In the genomic region with DNA sequence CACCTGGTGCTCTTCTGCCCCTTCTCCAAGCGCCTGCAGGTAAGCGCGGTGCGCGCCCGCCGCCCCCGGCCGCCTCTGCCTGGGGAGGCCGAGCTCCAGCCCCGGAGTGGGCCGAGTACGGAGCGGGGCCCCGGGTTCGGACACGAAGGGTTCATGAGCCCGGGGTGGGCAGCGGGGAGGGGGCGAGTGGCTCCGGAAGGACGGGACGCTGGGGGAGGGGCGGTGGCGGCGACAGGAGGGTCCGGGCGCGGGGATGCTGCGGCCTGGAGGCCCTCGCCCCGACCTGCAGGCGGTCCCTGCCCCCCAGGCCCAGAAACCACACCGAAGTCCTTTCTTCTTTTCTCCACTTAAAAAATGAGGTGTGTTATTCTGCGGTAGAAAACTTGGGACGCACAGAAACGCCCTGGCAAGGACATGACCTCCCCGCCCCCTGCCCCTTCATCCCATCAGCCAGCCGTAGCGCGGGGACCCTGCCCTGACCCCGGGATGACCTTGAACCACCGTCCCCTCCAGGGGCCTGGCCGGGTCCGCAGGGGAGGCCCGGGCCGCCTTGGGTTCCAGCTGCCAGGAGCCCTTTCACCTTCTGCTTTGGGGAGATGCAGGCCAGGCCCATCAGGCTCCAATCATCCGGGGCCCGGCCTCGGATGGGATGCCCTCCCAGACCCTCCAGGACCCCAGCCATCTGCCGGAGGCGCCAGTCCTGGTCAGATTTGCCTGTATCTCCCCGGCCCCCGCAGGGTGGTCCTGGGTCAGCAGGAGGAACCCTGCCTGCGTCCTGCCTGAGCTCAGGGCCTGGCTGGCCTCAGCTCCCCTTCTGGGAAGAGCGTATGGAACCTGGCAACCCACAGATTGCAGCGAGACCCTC, we compare ENCODE assay signal across 10 cellular contexts. TPM values are rescaled to one million over a fixed set of nuclear protein-coding genes. Genes with fewer than 3 reads are reported as not detected.
DNase-seq lines count a peak whose midpoint lies in the region; ATAC-seq, FAIRE-seq and TF ChIP-seq lines count a peak whose summit lies in the region.
"Had no signal": no experiment of that assay in that cellular context is flagged by ENCODE, and none has a peak within 500 bp of the region (broad histone marks: within the 10 kb centered on the region; RNA-seq: fewer than 3 reads in every experiment).

No MANE protein-coding gene starts in this region.

- H2AK5ac ChIP-seq in H1 (ENCODE audit: low read depth, low read length): peak overlapping the region; percentile 53; the same call in 1 of the 2 replicates

- peak overlapping the region; percentile 56 to 94 (median 76) for H3K4me3 ChIP-seq in H1 (ENCODE audit: extremely low read depth in 1 of 4, insufficient read depth in 2 of 4, low read depth in 3 of 4, low read length in 4 of 4)

- no peak overlapping the region for H2BK120ac ChIP-seq in H1 (replicated peaks; ENCODE audit: low read depth, low read length)

- H3K18ac ChIP-seq in H1 (ENCODE audit: extremely low read depth, low read length): peak overlapping the region; percentile 19; the same call in 1 of the 2 replicates

- peak overlapping the region; percentile 20 to 84 (median 54) for H3K9ac ChIP-seq in H1 (replicated peaks in 1 of 4; ENCODE audit: extremely low read depth in 1 of 4, low read depth in 3 of 4, low read length in 3 of 4)

- peaks cover 18% of the 10 kb centered on the region for H3K4me1 Mint-ChIP-seq in stimulated activated naive CD8-positive, alpha-beta T cell treated with anti-CD3 and anti-CD28 coated beads, Interleukin-15, amount 100 ng/mL, for 72 hours
- peaks cover 29% of the 10 kb centered on the region for H3K4me1 Mint-ChIP-seq in nephron progenitor cell
- peaks cover 6 to 7% of the 10 kb centered on the region in 2 donors for H3K4me1 Mint-ChIP-seq in natural killer cell

- no peak overlapping the region for H4K91ac ChIP-seq in H1 (replicated peaks; ENCODE audit: insufficient read length, low read length)

- intact Hi-C loops in natural killer cell (cut with micrococcal nuclease): no loop called here

- peaks cover 21% of the 10 kb centered on the region for H3K79me1 ChIP-seq in H1 (ENCODE audit: low read depth, low read length)

- peaks cover 0 to 4% (median 3%) of the 10 kb centered on the region in 4 experiments; a peak in 4 of 7 replicates for H3K27me3 ChIP-seq in H1 (replicated peaks in 1 of 4; ENCODE audit: control insufficient read depth in 3 of 4, extremely low read depth in 1 of 4, insufficient read depth in 3 of 4, low read length in 3 of 4)

- H4K20me1 ChIP-seq in H1 (replicated peaks in 1 of 2; ENCODE audit: control insufficient read depth in 1 of 2, insufficient read depth in 2 of 2, low read length in 2 of 2): peaks cover 13% of the 10 kb centered on the region in 2 experiments

- H3K9me3 Mint-ChIP-seq in stimulated activated naive CD8-positive, alpha-beta T cell treated with anti-CD3 and anti-CD28 coated beads, Interleukin-15, amount 100 ng/mL, for 72 hours: no peaks in the 10 kb centered on the region
- H3K9me3 Mint-ChIP-seq in nephron progenitor cell: no peaks in the 10 kb centered on the region
- H3K9me3 Mint-ChIP-seq in natural killer cell: no peaks in the 10 kb centered on the region
- H3K9me3 Mint-ChIP-seq: activated naive CD4-positive, alpha-beta T cell treated with anti-CD3 and anti-CD28 coated beads for 36 hours had no signal

- no peak for TF ChIP-seq POLR2A in H1 (IDR thresholded peaks at IDR 0.05; ENCODE audit: control extremely low read depth in 1 of 2, low read depth in 2 of 2, low read length in 2 of 2)

- no peak for TF ChIP-seq EP300 in H1 (IDR thresholded peaks at IDR 0.05; ENCODE audit: borderline replicate concordance in 1 of 2, low read depth in 2 of 2, low read length in 2 of 2)

- CTCF ChIA-PET in H1 (lab: Charles Lee; ENCODE audit: partially characterized antibody): interaction anchor here (1.4 to 9.2 kb wide), 4 partner anchors 9 to 18 kb away, joined by 3 to 62 read pairs (median 6); no protein-coding TSS in a partner anchor

- no peak overlapping the region for H2BK12ac ChIP-seq in H1 (ENCODE audit: low read depth, low read length)

- H3K27ac ChIP-seq in H1 (ENCODE audit: low read depth, low read length): no peak overlapping the region; the same call in 1 of the 2 replicates

- no peak overlapping the region for H3K4ac ChIP-seq in H1 (replicated peaks; ENCODE audit: insufficient read length, low read depth, low read length)

- TF ChIP-seq CTCF in H1 (IDR thresholded peaks at IDR 0.05; ENCODE audit: control extremely low read depth in 1 of 3, insufficient read depth in 1 of 3, low read depth in 1 of 3, low read length in 3 of 3) (no peak), nephron progenitor cell (IDR thresholded peaks at IDR 0.05) (no peak), natural killer cell (IDR thresholded peaks at IDR 0.05) (no peak)

- H2BK15ac ChIP-seq in H1 (ENCODE audit: low read length): no peak overlapping the region

- TF ChIP-seq RAD21 in H1 (IDR thresholded peaks at IDR 0.05 in 1 of 2, conservative IDR thresholded peaks at IDR 0.05 in 1 of 2; ENCODE audit: low read depth in 2 of 2, low read length in 2 of 2): no peak

- no peak for DNase-seq in stimulated activated naive CD8-positive, alpha-beta T cell treated with anti-CD3 and anti-CD28 coated beads, Interleukin-15, amount 100 ng/mL, for 72 hours
- DNase-seq in stimulated activated naive CD8-positive, alpha-beta T cell treated with anti-CD3 and anti-CD28 coated beads, Interleukin-15, Interleukin-2, amounts not matched to agents 100 U/mL and 50 U/mL, for 24 hours: no peak
- DNase-seq in H1 (ENCODE audit: low read depth in 1 of 2, low spot score in 2 of 2) (no peak), nephron progenitor cell (peak; percentile 64), natural killer cell (no peak), NCI-H2081 (lab: John Stamatoyannopoulos, UW) (no peak), GOT3 (lab: John Stamatoyannopoulos, UW) (no peak), NCI-H524 (lab: John Stamatoyannopoulos, UW) (no peak)
- DNase-seq: activated naive CD4-positive, alpha-beta T cell treated with anti-CD3 and anti-CD28 coated beads for 36 hours had no signal

- H3K36me3 ChIP-seq in H1 (ENCODE audit: control insufficient read depth in 2 of 4, insufficient read depth in 4 of 4, low read length in 3 of 4): no peaks in the 10 kb centered on the region

- no peak overlapping the region for H3K14ac ChIP-seq in H1 (ENCODE audit: insufficient read length)

- WGBS in H1 (ENCODE audit: extremely low coverage in 1 of 2, insufficient coverage in 1 of 2, insufficient read length in 1 of 2, insufficient replicate concordance in 2 of 2, low coverage in 1 of 2, low lambda C conversion rate in 2 of 2, missing lambda C conversion rate in 1 of 2), 2 experiments: 22% methylated on average over 28 of the region's 57 CpGs; no CpG with 5 or more reads in 1 of the 2 experiments

- no peak overlapping the region for H2BK5ac ChIP-seq in H1 (ENCODE audit: low read depth, low read length)

- H2AFZ ChIP-seq in H1 (ENCODE audit: low read length): no peak overlapping the region

- H3K27ac Mint-ChIP-seq in stimulated activated naive CD8-positive, alpha-beta T cell treated with anti-CD3 and anti-CD28 coated beads, Interleukin-15, amount 100 ng/mL, for 72 hours: no peak overlapping the region
- no peak overlapping the region for H3K27ac Mint-ChIP-seq in nephron progenitor cell
- H3K27ac Mint-ChIP-seq in natural killer cell: no peak overlapping the region
- H3K27ac Mint-ChIP-seq: activated naive CD4-positive, alpha-beta T cell treated with anti-CD3 and anti-CD28 coated beads for 36 hours had no signal

- no peak overlapping the region for H3K23ac ChIP-seq in H1 (ENCODE audit: insufficient read length)

- H4K5ac ChIP-seq in H1 (ENCODE audit: insufficient read length, low read depth, low read length): no peak overlapping the region

- POLR2A ChIA-PET in H1 (lab: Charles Lee; ENCODE audit: partially characterized antibody): interaction anchor here (1.2 to 11.2 kb wide), 3 partner anchors 9 to 19 kb away, joined by 3 to 223 read pairs (median 46); no protein-coding TSS in a partner anchor

- no peak overlapping the region for H3K56ac ChIP-seq in H1 (replicated peaks; ENCODE audit: insufficient read length, low read depth, low read length)

- peak overlapping the region; percentile 80 to 90 for H3K4me2 ChIP-seq in H1 (ENCODE audit: insufficient read depth in 1 of 2, low read depth in 2 of 2, low read length in 2 of 2)

- peaks cover 0 to 11% of the 10 kb centered on the region in 2 experiments; a peak in 1 of 4 replicates for H3K79me2 ChIP-seq in H1 (ENCODE audit: control insufficient read depth in 1 of 2, insufficient read depth in 2 of 2, low read length in 2 of 2)

- H3K9me3 ChIP-seq in H1 (ENCODE audit: insufficient read depth in 2 of 2, low read depth in 1 of 2, low read length in 1 of 2): no peaks in the 10 kb centered on the region

- peaks cover 71% of the 10 kb centered on the region for H3K27me3 Mint-ChIP-seq in stimulated activated naive CD8-positive, alpha-beta T cell treated with anti-CD3 and anti-CD28 coated beads, Interleukin-15, amount 100 ng/mL, for 72 hours
- H3K27me3 Mint-ChIP-seq in nephron progenitor cell (ENCODE audit: low read depth, poor library complexity) (peaks cover 17% of the 10 kb centered on the region), natural killer cell (ENCODE audit: low read depth in 2 of 2) (peaks cover 24 to 35% of the 10 kb centered on the region in 2 donors)

- H3K36me3 Mint-ChIP-seq in nephron progenitor cell (ENCODE audit: low read depth): no peaks in the 10 kb centered on the region
- no peaks in the 10 kb centered on the region for H3K36me3 Mint-ChIP-seq in natural killer cell

- H3K4me3 Mint-ChIP-seq in stimulated activated naive CD8-positive, alpha-beta T cell treated with anti-CD3 and anti-CD28 coated beads, Interleukin-15, amount 100 ng/mL, for 72 hours: peak overlapping the region in 1 of 2 donors; percentile 57
- H3K4me3 Mint-ChIP-seq in nephron progenitor cell (peak overlapping the region; percentile 81), natural killer cell (no peak overlapping the region)
- H3K4me3 Mint-ChIP-seq: activated naive CD4-positive, alpha-beta T cell treated with anti-CD3 and anti-CD28 coated beads for 36 hours had no signal

- H3K4me1 ChIP-seq in H1 (replicated peaks in 1 of 4; ENCODE audit: control insufficient read depth in 3 of 4, insufficient read depth in 4 of 4, low read length in 3 of 4): peaks cover 0 to 12% (median 6%) of the 10 kb centered on the region in 4 experiments; a peak in 5 of 7 replicates

- ATAC-seq in stimulated activated naive CD8-positive, alpha-beta T cell treated with anti-CD3 and anti-CD28 coated beads, Interleukin-15, amount 100 ng/mL, for 72 hours: peak; percentile 11
- no peak for ATAC-seq in stimulated activated naive CD8-positive, alpha-beta T cell treated with anti-CD3 and anti-CD28 coated beads, Interleukin-15, Interleukin-2, amounts not matched to agents 100 U/mL and 50 U/mL, for 24 hours
- no peak for ATAC-seq in natural killer cell

- no peak for FAIRE-seq in H1 (lab: Jason Lieb, UNC)

- no peak overlapping the region for H2BK20ac ChIP-seq in H1 (ENCODE audit: low read length)

- peaks cover 3% of the 10 kb centered on the region; the same call in 1 of the 2 replicates for H3K23me2 ChIP-seq in H1 (ENCODE audit: low read depth, low read length)

- no peak overlapping the region for H4K8ac ChIP-seq in H1 (ENCODE audit: extremely low read depth, insufficient read depth, low read length)

RNA-seq across cellular contexts. Expression of a gene that starts 0.6 kb away (rescaled TPM):
- 32.3 and 35.3 TPM in 2 replicates for total RNA-seq in H1 (2021; fragmentation: NEBNext Ultra II Directional; extraction: Animal tissue kit (Norgen Biotek cat#: 25700))
- polyA plus RNA-seq in H1 (2011; rRNA removed): 64.8 and 78.8 TPM in 2 replicates
- 58.4 TPM for polyA plus RNA-seq in H1 (2011; cell fraction: cytosol; rRNA removed)
- 75.1 TPM for polyA plus RNA-seq in H1 (2011; cell fraction: nucleus; rRNA removed)
- polyA plus RNA-seq in H1 (2012, experiment 1 of 2): 19.5 to 34.6 TPM (median 30.7 TPM) in 4 replicates
- polyA plus RNA-seq in H1 (2012, experiment 2 of 2): 28.6 TPM
- 28.2 TPM for polyA plus RNA-seq in H1 (2013, experiment 1 of 2)
- 28.5 TPM for polyA plus RNA-seq in H1 (2013, experiment 2 of 2)
- polyA minus RNA-seq in H1 (2011; rRNA and poly(A)+ RNA removed): 13.3 and 14.7 TPM in 2 replicates
- 22.6 TPM for polyA minus RNA-seq in H1 (2011; cell fraction: cytosol; rRNA and poly(A)+ RNA removed)
- 19.6 TPM for polyA minus RNA-seq in H1 (2011; cell fraction: nucleus; rRNA and poly(A)+ RNA removed)
- total RNA-seq in natural killer cell: under 1 TPM in 2 of 3 donors, not detected in 1; 0.31 to 0.39 TPM

RNA-seq across cellular contexts. Expression of a gene that starts 25.7 kb away (rescaled TPM):
- 30.5 and 31.6 TPM in 2 replicates for total RNA-seq in H1 (2021; fragmentation: NEBNext Ultra II Directional; extraction: Animal tissue kit (Norgen Biotek cat#: 25700))
- polyA plus RNA-seq in H1 (2011; rRNA removed): 37.6 and 52.1 TPM in 2 replicates
- 36.0 TPM for polyA plus RNA-seq in H1 (2011; cell fraction: cytosol; rRNA removed)
- polyA plus RNA-seq in H1 (2011; cell fraction: nucleus; rRNA removed): 44.9 TPM
- 16.4 to 27.5 TPM (median 25.2 TPM) in 4 replicates for polyA plus RNA-seq in H1 (2012, experiment 1 of 2)
- polyA plus RNA-seq in H1 (2012, experiment 2 of 2): 26.0 TPM
- 32.4 TPM for polyA plus RNA-seq in H1 (2013, experiment 1 of 2)
- 37.1 TPM for polyA plus RNA-seq in H1 (2013, experiment 2 of 2)
- 9.3 and 15.5 TPM in 2 replicates for polyA minus RNA-seq in H1 (2011; rRNA and poly(A)+ RNA removed)
- 19.5 TPM for polyA minus RNA-seq in H1 (2011; cell fraction: cytosol; rRNA and poly(A)+ RNA removed)
- 12.9 TPM for polyA minus RNA-seq in H1 (2011; cell fraction: nucleus; rRNA and poly(A)+ RNA removed)
- 10 to 100 TPM; 10.3 to 19.4 (median 12.0) TPM for total RNA-seq in natural killer cell

RNA-seq across cellular contexts. Expression of a gene that starts 29.8 kb away (rescaled TPM):
- 2.8 and 4.8 TPM in 2 replicates for total RNA-seq in H1 (2021; fragmentation: NEBNext Ultra II Directional; extraction: Animal tissue kit (Norgen Biotek cat#: 25700))
- 2.6 and 3.5 TPM in 2 replicates for polyA plus RNA-seq in H1 (2011; rRNA removed)
- polyA plus RNA-seq in H1 (2011; cell fraction: cytosol; rRNA removed): 3.5 TPM
- polyA plus RNA-seq in H1 (2011; cell fraction: nucleus; rRNA removed): 3.0 TPM
- polyA plus RNA-seq in H1 (2012, experiment 1 of 2): 1.1 to 2.7 TPM (median 2.4 TPM) in 4 replicates
- 2.3 TPM for polyA plus RNA-seq in H1 (2012, experiment 2 of 2)
- polyA plus RNA-seq in H1 (2013, experiment 1 of 2): 2.1 TPM
- polyA plus RNA-seq in H1 (2013, experiment 2 of 2): 2.0 TPM
- 0.98 and 1.5 TPM in 2 replicates for polyA minus RNA-seq in H1 (2011; rRNA and poly(A)+ RNA removed)
- polyA minus RNA-seq in H1 (2011; cell fraction: cytosol; rRNA and poly(A)+ RNA removed): 2.1 TPM
- polyA minus RNA-seq in H1 (2011; cell fraction: nucleus; rRNA and poly(A)+ RNA removed): 0.60 TPM
- total RNA-seq in natural killer cell: not detected

RNA-seq across cellular contexts. Expression of a gene that starts 35.4 kb away (rescaled TPM):
- total RNA-seq in H1 (2021; fragmentation: NEBNext Ultra II Directional; extraction: Animal tissue kit (Norgen Biotek cat#: 25700)): not detected in 2 replicates
- polyA plus RNA-seq in H1 (2011; rRNA removed): not detected in 2 replicates
- not detected for polyA plus RNA-seq in H1 (2011; cell fraction: cytosol; rRNA removed)
- polyA plus RNA-seq in H1 (2011; cell fraction: nucleus; rRNA removed): not detected
- not detected in 4 replicates for polyA plus RNA-seq in H1 (2012, experiment 1 of 2)
- not detected for polyA plus RNA-seq in H1 (2012, experiment 2 of 2)
- not detected for polyA plus RNA-seq in H1 (2013, experiment 1 of 2)
- polyA plus RNA-seq in H1 (2013, experiment 2 of 2): not detected
- not detected in 2 replicates for polyA minus RNA-seq in H1 (2011; rRNA and poly(A)+ RNA removed)
- not detected for polyA minus RNA-seq in H1 (2011; cell fraction: cytosol; rRNA and poly(A)+ RNA removed)
- polyA minus RNA-seq in H1 (2011; cell fraction: nucleus; rRNA and poly(A)+ RNA removed): not detected
- not detected for total RNA-seq in natural killer cell
- total RNA-seq: activated naive CD4-positive, alpha-beta T cell treated with anti-CD3 and anti-CD28 coated beads for 36 hours had no signal

RNA-seq across cellular contexts. Expression of a gene that starts 45.1 kb away (rescaled TPM):
- not detected in 2 replicates for total RNA-seq in H1 (2021; fragmentation: NEBNext Ultra II Directional; extraction: Animal tissue kit (Norgen Biotek cat#: 25700))
- 0.14 TPM in 1 of 2 replicates, not detected in the other for polyA plus RNA-seq in H1 (2011; rRNA removed)
- 0.05 TPM for polyA plus RNA-seq in H1 (2011; cell fraction: cytosol; rRNA removed)
- 0.31 TPM for polyA plus RNA-seq in H1 (2011; cell fraction: nucleus; rRNA removed)
- 0.07 TPM in 1 of 4 replicates, not detected in the others for polyA plus RNA-seq in H1 (2012, experiment 1 of 2)
- not detected for polyA plus RNA-seq in H1 (2012, experiment 2 of 2)
- not detected for polyA plus RNA-seq in H1 (2013, experiment 1 of 2)
- 0.02 TPM for polyA plus RNA-seq in H1 (2013, experiment 2 of 2)
- not detected in 2 replicates for polyA minus RNA-seq in H1 (2011; rRNA and poly(A)+ RNA removed)
- not detected for polyA minus RNA-seq in H1 (2011; cell fraction: cytosol; rRNA and poly(A)+ RNA removed)
- not detected for polyA minus RNA-seq in H1 (2011; cell fraction: nucleus; rRNA and poly(A)+ RNA removed)
- total RNA-seq in natural killer cell: not detected
- total RNA-seq: activated naive CD4-positive, alpha-beta T cell treated with anti-CD3 and anti-CD28 coated beads for 36 hours; subcutaneous adipose tissue had no signal

Comparison
In these comparisons a context has a peak if more than half of its experiments do, and no peak if none do; other contexts are left out.
1. RNA of a gene that starts 0.6 kb away (total RNA-seq): 32.3 to 35.3 TPM in H1; 0.31 to 0.39 TPM in natural killer cell; every median in the first group is over 10 times any median in the second.